8 cellular contexts compared by ENCODE assay signal in the genomic region with DNA sequence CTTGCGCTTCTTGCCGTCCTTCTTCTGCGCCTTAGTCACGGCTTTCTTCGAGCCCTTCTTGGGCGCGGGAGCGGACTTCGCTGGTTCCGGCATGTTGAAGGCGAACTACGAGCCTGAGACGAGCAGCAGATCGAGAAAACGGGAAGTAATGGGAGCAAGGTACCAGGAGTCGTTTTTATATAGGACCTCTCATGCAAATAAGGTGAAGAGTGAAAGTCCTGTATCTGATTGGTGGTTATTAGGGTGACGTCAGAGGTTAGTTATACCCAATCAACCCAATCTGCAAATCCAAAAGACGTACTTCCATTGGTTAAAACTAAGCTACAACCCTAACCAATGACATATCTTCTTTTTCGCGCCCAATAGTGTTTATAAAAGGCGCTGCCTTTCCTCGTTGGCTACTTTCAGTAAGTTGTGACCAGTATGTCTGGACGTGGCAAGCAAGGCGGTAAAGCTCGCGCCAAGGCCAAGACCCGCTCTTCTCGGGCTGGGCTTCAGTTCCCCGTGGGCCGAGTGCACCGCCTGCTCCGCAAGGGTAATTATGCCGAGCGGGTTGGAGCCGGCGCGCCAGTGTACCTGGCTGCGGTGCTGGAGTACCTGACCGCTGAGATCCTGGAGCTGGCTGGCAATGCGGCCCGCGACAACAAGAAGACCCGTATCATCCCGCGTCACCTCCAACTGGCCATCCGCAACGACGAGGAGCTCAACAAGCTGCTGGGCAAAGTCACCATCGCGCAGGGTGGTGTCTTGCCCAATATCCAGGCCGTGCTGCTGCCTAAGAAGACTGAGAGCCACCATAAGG.
DNase-seq lines count a peak whose midpoint lies in the region; ATAC-seq and TF ChIP-seq lines count a peak whose summit lies in the region.

No MANE protein-coding gene starts in this region.

- CTCF ChIA-PET in BJ (lab: Yijun Ruan, JAX): interaction anchor here (0.9 to 1.4 kb wide), 4 partner anchors 9 to 746 kb away, joined by 3 to 4 read pairs (median 4); a partner anchor contains a TSS

- POLR2A ChIA-PET in BJ (lab: Charles Lee): interaction anchor here (0.6 to 3.0 kb wide), 26 partner anchors 10 to 1149 kb away, joined by 3 to 74 read pairs (median 7); a partner anchor contains a TSS

- TF ChIP-seq CTCF in BJ (IDR thresholded peaks at IDR 0.05; ENCODE audit: insufficient read depth, low read depth, low read length) (no peak), coronary artery (IDR thresholded peaks at IDR 0.05) (no peak)

- no peaks in the 10 kb centered on the region for H3K27me3 ChIP-seq in BJ (ENCODE audit: control insufficient read depth, insufficient read depth, low read length)

- ATAC-seq in GM19043 (IDR thresholded peaks at IDR 0.05; ENCODE audit: low read depth, unreplicated experiment) (peak; percentile 54), HG03280 (IDR thresholded peaks at IDR 0.05; ENCODE audit: unreplicated experiment) (peak; percentile 79)

- DNase-seq in BJ (ENCODE audit: low read depth): peak; percentile 100
- DNase-seq in NCI-H345 treated with DMSO at 0.1 percent for 48 hours (lab: John Stamatoyannopoulos, UW; ENCODE audit: unreplicated experiment): peak; percentile 99
- peak; percentile 78 for DNase-seq in activated CD4-positive, CD25-positive, alpha-beta regulatory T cell treated with anti-CD3 and anti-CD28 coated beads, Interleukin-2, amount 50 U/mL, for 72 hours
- peak; percentile 90 for DNase-seq in coronary artery (ENCODE audit: low spot score)
- DNase-seq in kidney tubule cell (ENCODE audit: low spot score): peak; percentile 99
- DNase-seq in stimulated activated CD4-positive, alpha-beta T cell treated with anti-CD3 and anti-CD28 coated beads, Interleukin-15, amount 100 ng/mL, for 24 hours: peak; percentile 82

- peak overlapping the region; percentile 84 to 95 for H3K27ac ChIP-seq in coronary artery

- H3K4me3 ChIP-seq in BJ (ENCODE audit: low read depth, low read length): peak overlapping the region; percentile 63
- H3K4me3 ChIP-seq in coronary artery: peak overlapping the region; percentile 77

- no peaks in the 10 kb centered on the region for H3K36me3 ChIP-seq in BJ (ENCODE audit: control insufficient read depth, insufficient read depth, low read length)

Comparison
In these comparisons a context has a peak if more than half of its experiments do, and no peak if none do; other contexts are left out.
1. Peak in every context shown above with its lines: DNase-seq, ATAC-seq, H3K4me3 ChIP-seq and H3K27ac ChIP-seq.